In the genomic region with DNA sequence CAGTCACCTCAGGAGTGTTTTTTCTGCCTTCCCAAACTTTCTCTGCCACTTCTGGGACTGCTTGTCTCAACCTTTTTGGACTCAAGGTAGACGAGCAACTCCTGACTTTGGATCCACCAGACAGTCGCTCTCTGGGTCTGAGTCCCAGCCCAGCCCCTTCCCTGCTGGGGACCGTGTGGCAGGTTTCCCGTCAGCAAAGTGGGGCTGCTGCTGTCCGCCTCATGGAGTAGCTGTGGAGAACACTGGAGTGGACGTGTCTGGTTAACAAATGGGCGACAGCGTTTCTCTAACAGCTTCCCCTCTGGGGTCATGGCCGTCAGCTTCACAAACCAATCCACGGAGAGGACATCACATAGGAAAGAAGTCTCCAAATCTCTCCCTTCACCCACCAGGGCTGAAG, we compare ENCODE assay signal across 4 cellular contexts.
"Had no signal": no experiment of that assay in that cellular context is flagged by ENCODE, and none has a peak within 500 bp of the region (broad histone marks: within the 10 kb centered on the region; RNA-seq: fewer than 3 reads in every experiment).

No MANE protein-coding gene starts in this region.

- H3K4me3 Mint-ChIP-seq: H9, IgD-negative memory B cell had no signal

- H3K4me1 Mint-ChIP-seq: H9, IgD-negative memory B cell had no signal

- DNase-seq: H9, HCEC 1CT, KBM-7 had no signal

- H3K27ac Mint-ChIP-seq: H9, IgD-negative memory B cell had no signal

- H3K36me3 Mint-ChIP-seq: IgD-negative memory B cell had no signal
